Comparison of ENCODE assay signal across 14 cellular contexts in the genomic region with DNA sequence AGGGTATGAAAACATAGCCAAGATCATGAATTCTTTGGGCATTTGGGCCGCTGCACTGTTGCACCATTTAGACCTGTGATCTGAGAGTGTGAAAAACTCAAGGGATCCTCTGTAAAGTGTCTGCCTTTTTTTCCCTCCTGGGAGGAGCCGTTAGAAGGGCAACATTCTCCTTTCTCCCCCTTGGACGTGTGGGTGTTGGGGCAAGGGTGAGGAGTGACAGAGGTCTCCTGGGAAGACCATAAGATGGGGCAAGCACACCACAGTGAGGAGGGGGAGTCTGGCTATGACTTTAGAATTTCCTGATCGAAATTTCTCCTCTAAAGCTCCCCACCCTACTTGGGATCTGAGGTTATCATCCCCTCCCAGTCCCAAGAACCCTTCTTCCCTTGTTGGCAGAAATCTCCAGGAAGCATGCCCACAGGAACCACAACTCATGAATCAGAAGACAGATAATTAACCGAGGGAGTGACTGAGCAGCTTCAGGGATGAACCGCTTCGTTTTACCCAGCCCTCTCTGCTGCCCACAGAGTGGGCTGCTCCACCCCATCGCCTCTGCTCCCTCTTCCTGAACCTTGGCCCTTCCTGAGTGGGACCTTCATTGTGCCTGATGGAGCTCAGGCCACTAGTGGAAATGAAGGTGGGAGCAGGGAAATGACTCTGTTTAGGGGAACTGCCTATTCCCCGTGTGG. TPM values are rescaled to one million over a fixed set of nuclear protein-coding genes. Genes with fewer than 3 reads are reported as not detected.
DNase-seq lines count a peak whose midpoint lies in the region; TF ChIP-seq lines count a peak whose summit lies in the region.
"Had no signal": no experiment of that assay in that cellular context is flagged by ENCODE, and none has a peak within 500 bp of the region (broad histone marks: within the 10 kb centered on the region; RNA-seq: fewer than 3 reads in every experiment).

No MANE protein-coding gene starts in this region.

- no peaks in the 10 kb centered on the region for H3K27me3 ChIP-seq in parathyroid adenoma (ENCODE audit: control insufficient read depth, insufficient read depth, low read length)

- H3K4me3 ChIP-seq in coronary artery (peak overlapping the region; percentile 36), parathyroid adenoma (ENCODE audit: low read depth, low read length) (no peak overlapping the region)
- H3K4me3 ChIP-seq: neural progenitor cell had no signal

- H3K9ac ChIP-seq in parathyroid adenoma: no peak overlapping the region
- H3K9ac ChIP-seq: neural progenitor cell had no signal

- H2AFZ ChIP-seq in parathyroid adenoma: peak overlapping the region; percentile 36
- H2AFZ ChIP-seq: neural progenitor cell had no signal

- peak overlapping the region in 1 of 2 donors; percentile 73 for H3K27ac ChIP-seq in coronary artery
- peak overlapping the region; percentile 59 for H3K27ac ChIP-seq in parathyroid adenoma
- H3K27ac ChIP-seq: epithelial cell of prostate, neural progenitor cell had no signal

- H3K9me3 ChIP-seq in parathyroid adenoma (ENCODE audit: control insufficient read depth, low read length): no peaks in the 10 kb centered on the region

- peaks cover 11% of the 10 kb centered on the region for H3K4me1 ChIP-seq in parathyroid adenoma
- H3K4me1 ChIP-seq: neural progenitor cell had no signal

- peak overlapping the region; percentile 40 for H3K4me2 ChIP-seq in parathyroid adenoma (ENCODE audit: low read length)
- H3K4me2 ChIP-seq: neural progenitor cell had no signal

- TF ChIP-seq CTCF in coronary artery (IDR thresholded peaks at IDR 0.05) (no peak), parathyroid adenoma (IDR thresholded peaks at IDR 0.05) (no peak)

- no peaks in the 10 kb centered on the region for H3K36me3 ChIP-seq in parathyroid adenoma (ENCODE audit: control insufficient read depth, insufficient read depth, low read length)
- H3K36me3 ChIP-seq: neural progenitor cell had no signal

- DNase-seq in EH (ENCODE audit: low read depth) (peak; percentile 88), OCI-M1 (lab: John Stamatoyannopoulos, UW) (peak; percentile 95), coronary artery (ENCODE audit: low spot score) (no peak), NCI-H82 treated with DMSO at 0.1 percent for 48 hours (lab: John Stamatoyannopoulos, UW; ENCODE audit: unreplicated experiment) (no peak), iPS-NIHi11 (ENCODE audit: low spot score) (no peak), mucosa of gallbladder (ENCODE audit: low spot score) (no peak), medulla oblongata (ENCODE audit: extremely low spot score) (no peak)
- DNase-seq: activated effector memory CD4-positive, alpha-beta T cell treated with Interleukin-2 at 50 U/mL for 16 hours; DND-41; NCI-H1436 had no signal

- peaks cover 3% of the 10 kb centered on the region for H3K79me2 ChIP-seq in parathyroid adenoma

RNA-seq across cellular contexts. Expression of gene ITGB3, which starts 4.2 kb away (rescaled TPM):
- 10.6 TPM for total RNA-seq in mucosa of gallbladder

RNA-seq across cellular contexts. Expression of gene MYL4, which starts 48.6 kb away (rescaled TPM):
- total RNA-seq in mucosa of gallbladder: 0.55 TPM
- total RNA-seq: T-helper 2 cell treated with Interferon-gamma antibody and Interleukin-4, amounts not matched to agents 100 ng/mL and 5 ng/mL, for 36 hours had no signal

Comparison
In these comparisons a context has a peak if more than half of its experiments do, and no peak if none do; other contexts are left out.
1. DNase-seq: peak in EH (single experiment) and OCI-M1 (single experiment); none in coronary artery (single experiment), NCI-H82 treated with DMSO at 0.1 percent for 48 hours (single experiment), iPS-NIHi11 (single experiment), mucosa of gallbladder (single experiment) and medulla oblongata (single experiment).